21 cellular contexts compared by ENCODE assay signal in the genomic region with DNA sequence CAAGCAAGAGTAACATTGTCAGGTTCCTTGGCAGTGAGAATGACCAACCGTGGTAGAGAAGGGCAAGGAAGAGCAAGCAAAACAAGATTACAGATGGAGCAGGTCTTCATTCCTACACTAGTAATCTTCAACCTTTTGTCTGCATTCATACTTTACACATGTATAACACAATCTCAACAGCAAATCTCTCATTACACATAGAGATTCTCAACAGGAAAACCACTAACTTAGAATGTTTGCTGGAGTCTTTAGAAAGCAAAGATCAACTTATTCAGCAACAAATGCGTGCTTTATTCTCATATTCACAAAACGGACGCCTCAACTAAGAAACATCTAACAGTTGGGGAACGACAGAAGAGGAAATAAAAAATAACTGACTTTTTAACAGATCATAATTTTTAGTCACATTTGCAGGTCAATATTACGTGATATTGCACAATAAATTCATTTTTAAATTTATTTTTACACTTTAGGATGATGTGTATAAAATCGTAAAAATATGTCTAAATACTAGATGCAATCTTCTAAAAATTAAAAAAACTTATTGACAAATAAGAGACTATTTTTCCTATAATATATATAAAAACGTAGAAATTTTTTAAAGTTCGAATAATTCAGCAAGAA.
DNase-seq lines count a peak whose midpoint lies in the region; ATAC-seq and TF ChIP-seq lines count a peak whose summit lies in the region.
"Had no signal": no experiment of that assay in that cellular context is flagged by ENCODE, and none has a peak within 500 bp of the region (broad histone marks: within the 10 kb centered on the region; RNA-seq: fewer than 3 reads in every experiment).

No MANE protein-coding gene starts in this region.

- CTCF ChIA-PET in activated CD4-positive, alpha-beta T cell treated with anti-CD3 and anti-CD28 coated beads, Interleukin-2, amount 10 ng/mL, durations not matched to agents 7 days and 5 days (lab: Charles Lee), result no interaction called here
- CTCF ChIA-PET in HCT116 (lab: Charles Lee), result no interaction called here
- CTCF ChIA-PET in activated CD8-positive, alpha-beta T cell treated with anti-CD3 and anti-CD28 coated beads, Interleukin-2, amount 10 ng/mL, durations not matched to agents 7 days and 5 days (lab: Charles Lee), result no interaction called here

- POLR2A ChIA-PET in activated CD4-positive, alpha-beta T cell treated with anti-CD3 and anti-CD28 coated beads, Interleukin-2, amount 10 ng/mL, durations not matched to agents 7 days and 5 days (lab: Charles Lee), result no interaction called here
- POLR2A ChIA-PET in HCT116 (lab: Charles Lee), result no interaction called here
- POLR2A ChIA-PET in activated CD8-positive, alpha-beta T cell treated with anti-CD3 and anti-CD28 coated beads, Interleukin-2, amount 10 ng/mL, durations not matched to agents 7 days and 5 days (lab: Charles Lee), result no interaction called here
- POLR2A ChIA-PET in naive thymus-derived CD8-positive, alpha-beta T cell (lab: Charles Lee), result no interaction called here

- TSS peak; percentile 13 for BruUV-seq in HCT116 (replicated peaks; lab: Mats Ljungman, UMichigan)

- H3K9ac ChIP-seq in HCT116 (ENCODE audit: low read length), result no peak overlapping the region
- H3K9ac ChIP-seq: BLaER1 treated with 17β-estradiol and CSF1 and Interleukin-3, amounts not matched to agents 10 nM and 100 nM had no signal

- peaks cover 0 to 3% of the 10 kb centered on the region in 2 experiments; a peak in 2 of 4 replicates for H3K36me3 ChIP-seq in HCT116 (ENCODE audit: control insufficient read depth in 1 of 2, insufficient read depth in 2 of 2, low read length in 2 of 2)
- H3K36me3 ChIP-seq: brain microvascular endothelial cell had no signal

- peaks cover 45% of the 10 kb centered on the region for H3K4me1 Mint-ChIP-seq in activated CD4-positive, alpha-beta T cell treated with anti-CD3 and anti-CD28 coated beads, Interleukin-2, amount 10 ng/mL, durations not matched to agents 7 days and 5 days
- peaks cover 38% of the 10 kb centered on the region for H3K4me1 Mint-ChIP-seq in activated CD8-positive, alpha-beta T cell treated with anti-CD3 and anti-CD28 coated beads, Interleukin-2, amount 10 ng/mL, durations not matched to agents 7 days and 5 days (ENCODE audit: low read depth)
- H3K4me1 Mint-ChIP-seq in naive thymus-derived CD8-positive, alpha-beta T cell, result peaks cover 18 to 52% (median 39%) of the 10 kb centered on the region in 4 donors

- no peaks in the 10 kb centered on the region for H3K4me1 ChIP-seq in HCT116 (ENCODE audit: control insufficient read depth in 1 of 2, insufficient read depth in 2 of 2, low read length in 2 of 2)

- intact Hi-C loops in HCT116 (cut with micrococcal nuclease), result no loop called here

- no peak for TF ChIP-seq RAD21 in HCT116 (IDR thresholded peaks at IDR 0.05; ENCODE audit: low read depth)

- no peaks in the 10 kb centered on the region for H3K27me3 Mint-ChIP-seq in activated CD4-positive, alpha-beta T cell treated with anti-CD3 and anti-CD28 coated beads, Interleukin-2, amount 10 ng/mL, durations not matched to agents 7 days and 5 days
- H3K27me3 Mint-ChIP-seq in activated CD8-positive, alpha-beta T cell treated with anti-CD3 and anti-CD28 coated beads, Interleukin-2, amount 10 ng/mL, durations not matched to agents 7 days and 5 days (ENCODE audit: low read depth), result no peaks in the 10 kb centered on the region
- no peaks in the 10 kb centered on the region for H3K27me3 Mint-ChIP-seq in naive thymus-derived CD8-positive, alpha-beta T cell

- H3K27ac Mint-ChIP-seq in activated CD4-positive, alpha-beta T cell treated with anti-CD3 and anti-CD28 coated beads, Interleukin-2, amount 10 ng/mL, durations not matched to agents 7 days and 5 days, result peak overlapping the region; percentile 57
- H3K27ac Mint-ChIP-seq in activated CD8-positive, alpha-beta T cell treated with anti-CD3 and anti-CD28 coated beads, Interleukin-2, amount 10 ng/mL, durations not matched to agents 7 days and 5 days, result peak overlapping the region; percentile 5
- H3K27ac Mint-ChIP-seq in naive thymus-derived CD8-positive, alpha-beta T cell, result peak overlapping the region in 9 of 10 donors; percentile 7 to 81 (median 33)

- TF ChIP-seq CTCF in HCT116 (IDR thresholded peaks at IDR 0.05 in 2 of 3, conservative IDR thresholded peaks at IDR 0.05 in 1 of 3; ENCODE audit: borderline replicate concordance in 1 of 3, insufficient read depth in 1 of 3, low read depth in 2 of 3, low read length in 2 of 3), result no peak

- H3K4me2 ChIP-seq in HCT116 (ENCODE audit: low read length), result no peak overlapping the region
- H3K4me2 ChIP-seq: BLaER1 treated with 17β-estradiol and CSF1 and Interleukin-3, amounts not matched to agents 10 nM and 100 nM had no signal

- H3K4me3 ChIP-seq in HCT116 (replicated peaks in 1 of 2; ENCODE audit: low read depth in 1 of 2, low read length in 2 of 2), result no peak overlapping the region
- H3K4me3 ChIP-seq: BLaER1 treated with 17β-estradiol and CSF1 and Interleukin-3, amounts not matched to agents 10 nM and 100 nM; left lung; transverse colon had no signal

- TF ChIP-seq POLR2A in HCT116 (IDR thresholded peaks at IDR 0.05; ENCODE audit: borderline replicate concordance, extremely low read depth, insufficient read depth, insufficient read length), result no peak

- H3K79me2 ChIP-seq in HCT116 (ENCODE audit: insufficient read depth, low read length), result 0 out of 2 replicates have a peak, but pooled peaks cover under 1% of the 10 kb centered on the region

- no peaks in the 10 kb centered on the region for H3K9me3 ChIP-seq in HCT116 (ENCODE audit: control insufficient read depth in 1 of 2, insufficient read depth in 1 of 2, low read depth in 1 of 2, low read length in 2 of 2)
- H3K9me3 ChIP-seq: BLaER1 treated with 17β-estradiol and CSF1 and Interleukin-3, amounts not matched to agents 10 nM and 100 nM; left lung; transverse colon had no signal

- H4K20me1 ChIP-seq in HCT116 (ENCODE audit: insufficient read depth), result no peaks in the 10 kb centered on the region

- H3K27ac ChIP-seq in HCT116 (ENCODE audit: low read depth, low read length), result no peak overlapping the region
- H3K27ac ChIP-seq: BLaER1 treated with 17β-estradiol and CSF1 and Interleukin-3, amounts not matched to agents 10 nM and 100 nM; brain microvascular endothelial cell; left lung; transverse colon had no signal

- H3K27me3 ChIP-seq in HCT116 (ENCODE audit: insufficient read depth, low read length), result no peaks in the 10 kb centered on the region
- H3K27me3 ChIP-seq: BLaER1 treated with 17β-estradiol and CSF1 and Interleukin-3, amounts not matched to agents 10 nM and 100 nM; brain microvascular endothelial cell; left lung; transverse colon had no signal

- H3K9me3 Mint-ChIP-seq in activated CD4-positive, alpha-beta T cell treated with anti-CD3 and anti-CD28 coated beads, Interleukin-2, amount 10 ng/mL, durations not matched to agents 7 days and 5 days, result no peaks in the 10 kb centered on the region
- H3K9me3 Mint-ChIP-seq in activated CD8-positive, alpha-beta T cell treated with anti-CD3 and anti-CD28 coated beads, Interleukin-2, amount 10 ng/mL, durations not matched to agents 7 days and 5 days (ENCODE audit: insufficient read depth), result no peaks in the 10 kb centered on the region
- H3K9me3 Mint-ChIP-seq in naive thymus-derived CD8-positive, alpha-beta T cell, result no peaks in the 10 kb centered on the region

- H2AFZ ChIP-seq in HCT116 (ENCODE audit: low read depth, low read length, poor library complexity, severe bottlenecking), result no peak overlapping the region

- RAD21 ChIA-PET in HCT116 (lab: Charles Lee; ENCODE audit: low non-redundant PET in 1 of 2, low total read pairs in 2 of 2, uncharacterized antibody in 2 of 2, unreplicated experiment in 2 of 2), result no interaction called here

- DNase-seq in activated CD4-positive, alpha-beta T cell treated with anti-CD3 and anti-CD28 coated beads, Interleukin-2, amount 10 ng/mL, durations not matched to agents 7 days and 5 days, result no peak
- DNase-seq in activated CD4-positive, alpha-beta T cell treated with anti-CD3 and anti-CD28 coated beads, Interleukin-2, amount 50 U/mL, for 4 hours, result no peak
- DNase-seq in HCT116 (ENCODE audit: low read depth, low spot score), result no peak
- DNase-seq in activated CD8-positive, alpha-beta T cell treated with anti-CD3 and anti-CD28 coated beads, Interleukin-2, amount 10 ng/mL, durations not matched to agents 7 days and 5 days, result no peak
- DNase-seq in naive thymus-derived CD8-positive, alpha-beta T cell, result peak in 1 of 10 donors; percentile 19
- no peak for DNase-seq in anterior cingulate cortex (lab: John Stamatoyannopoulos, UW)
- no peak for DNase-seq in NCI-H2107 treated with DMSO at 0.1 percent for 48 hours (lab: John Stamatoyannopoulos, UW; ENCODE audit: unreplicated experiment)
- DNase-seq in DMS153 treated with DMSO at 0.1 percent for 48 hours (lab: John Stamatoyannopoulos, UW; ENCODE audit: unreplicated experiment), result no peak
- DNase-seq: activated naive CD4-positive, alpha-beta T cell treated with anti-CD3 and anti-CD28 coated beads, Interleukin-2, amount 50 U/mL, for 16 hours; brain microvascular endothelial cell; DMS53; erythroblast; left lung; MM.1S; NCI-H187; NCI-H345; nucleus accumbens; right cardiac atrium; stimulated activated naive CD4-positive, alpha-beta T cell treated with Interleukin-2 at 50 U/mL for 16 hours; transverse colon had no signal

- H3K9me2 ChIP-seq in HCT116 (ENCODE audit: insufficient read depth), result no peaks in the 10 kb centered on the region

- no peak overlapping the region for H3K4me3 Mint-ChIP-seq in activated CD4-positive, alpha-beta T cell treated with anti-CD3 and anti-CD28 coated beads, Interleukin-2, amount 10 ng/mL, durations not matched to agents 7 days and 5 days
- H3K4me3 Mint-ChIP-seq in activated CD8-positive, alpha-beta T cell treated with anti-CD3 and anti-CD28 coated beads, Interleukin-2, amount 10 ng/mL, durations not matched to agents 7 days and 5 days, result no peak overlapping the region
- H3K4me3 Mint-ChIP-seq in naive thymus-derived CD8-positive, alpha-beta T cell, result peak overlapping the region in 7 of 10 donors; percentile 21 to 62 (median 47)

- H3K36me3 Mint-ChIP-seq in activated CD4-positive, alpha-beta T cell treated with anti-CD3 and anti-CD28 coated beads, Interleukin-2, amount 10 ng/mL, durations not matched to agents 7 days and 5 days (ENCODE audit: low read depth), result peaks cover 28% of the 10 kb centered on the region
- H3K36me3 Mint-ChIP-seq in activated CD8-positive, alpha-beta T cell treated with anti-CD3 and anti-CD28 coated beads, Interleukin-2, amount 10 ng/mL, durations not matched to agents 7 days and 5 days (ENCODE audit: low read depth), result peaks cover 24% of the 10 kb centered on the region
- peaks cover 0 to 50% (median 0%) of the 10 kb centered on the region in 3 donors for H3K36me3 Mint-ChIP-seq in naive thymus-derived CD8-positive, alpha-beta T cell

- no peak for ATAC-seq in HCT116
- peak; percentile 36 for ATAC-seq in activated CD8-positive, alpha-beta T cell treated with anti-CD3 and anti-CD28 coated beads, Interleukin-2, amount 10 ng/mL, durations not matched to agents 7 days and 5 days
- peak; percentile 23 to 47 for ATAC-seq in naive thymus-derived CD8-positive, alpha-beta T cell
- ATAC-seq: left lung, right cardiac atrium had no signal

Comparison
In these comparisons a context has a peak if more than half of its experiments do, and no peak if none do; other contexts are left out.
1. H3K27ac Mint-ChIP-seq: peak in every context shown above with its lines; median percentile 57 in activated CD4-positive, alpha-beta T cell treated with anti-CD3 and anti-CD28 coated beads, Interleukin-2, amount 10 ng/mL, durations not matched to agents 7 days and 5 days; 33 in naive thymus-derived CD8-positive, alpha-beta T cell; 5 in activated CD8-positive, alpha-beta T cell treated with anti-CD3 and anti-CD28 coated beads, Interleukin-2, amount 10 ng/mL, durations not matched to agents 7 days and 5 days.
2. H3K4me3 Mint-ChIP-seq: peak in naive thymus-derived CD8-positive, alpha-beta T cell (7 of 10); none in activated CD4-positive, alpha-beta T cell treated with anti-CD3 and anti-CD28 coated beads, Interleukin-2, amount 10 ng/mL, durations not matched to agents 7 days and 5 days (single experiment) and activated CD8-positive, alpha-beta T cell treated with anti-CD3 and anti-CD28 coated beads, Interleukin-2, amount 10 ng/mL, durations not matched to agents 7 days and 5 days (single experiment).